13 cellular contexts compared by ENCODE assay signal in genomic region chr1:12541274-12542137, GRCh38.
DNase-seq lines count a peak whose midpoint lies in the region; ATAC-seq and TF ChIP-seq lines count a peak whose summit lies in the region.
"Had no signal": no experiment of that assay in that cellular context is flagged by ENCODE, and none has a peak within 500 bp of the region (broad histone marks: within the 10 kb centered on the region; RNA-seq: fewer than 3 reads in every experiment).

No MANE protein-coding gene starts in this region.

- H3K9ac ChIP-seq in rectal smooth muscle tissue (ENCODE audit: low read length), result no peak overlapping the region

- peak overlapping the region in 2 of 7 donors; percentile 6 to 74 for H3K27ac Mint-ChIP-seq in CD4-positive, alpha-beta memory T cell
- peak overlapping the region in 1 of 9 donors; percentile 73 for H3K27ac Mint-ChIP-seq in naive thymus-derived CD4-positive, alpha-beta T cell
- H3K27ac Mint-ChIP-seq: IgD-negative memory B cell had no signal

- CTCF ChIA-PET in CD4-positive, alpha-beta memory T cell (lab: Charles Lee; ENCODE audit: partially characterized antibody), result no interaction called here
- CTCF ChIA-PET in naive thymus-derived CD4-positive, alpha-beta T cell (lab: Charles Lee), result no interaction called here

- H3K4me1 ChIP-seq in right cardiac atrium (ENCODE audit: control insufficient read depth, insufficient read depth, low read length), result peaks cover 4% of the 10 kb centered on the region
- peaks cover 11% of the 10 kb centered on the region for H3K4me1 ChIP-seq in rectal smooth muscle tissue (ENCODE audit: control insufficient read depth, insufficient read depth, low read length)
- H3K4me1 ChIP-seq in CD4-positive, alpha-beta memory T cell (ENCODE audit: insufficient read depth, low read length), result no peaks in the 10 kb centered on the region
- no peaks in the 10 kb centered on the region for H3K4me1 ChIP-seq in naive thymus-derived CD4-positive, alpha-beta T cell (ENCODE audit: control insufficient read depth in 2 of 2, insufficient read depth in 2 of 2, low read length in 2 of 2)
- H3K4me1 ChIP-seq: Caco-2 had no signal

- H3K4me1 Mint-ChIP-seq in CD4-positive, alpha-beta memory T cell, result no peaks in the 10 kb centered on the region
- peaks cover 0 to 3% (median 0%) of the 10 kb centered on the region in 7 donors for H3K4me1 Mint-ChIP-seq in naive thymus-derived CD4-positive, alpha-beta T cell
- H3K4me1 Mint-ChIP-seq: IgD-negative memory B cell had no signal

- peaks cover 11 to 13% of the 10 kb centered on the region in 2 donors for H3K36me3 Mint-ChIP-seq in CD4-positive, alpha-beta memory T cell
- peaks cover 8 to 20% (median 18%) of the 10 kb centered on the region in 5 donors for H3K36me3 Mint-ChIP-seq in naive thymus-derived CD4-positive, alpha-beta T cell

- peaks cover 0 to 3% of the 10 kb centered on the region in 2 donors for H3K27me3 Mint-ChIP-seq in CD4-positive, alpha-beta memory T cell
- H3K27me3 Mint-ChIP-seq in naive thymus-derived CD4-positive, alpha-beta T cell, result peaks cover 0 to 12% (median 0%) of the 10 kb centered on the region in 5 donors

- ATAC-seq in right cardiac atrium, result peak; percentile 32 to 41
- ATAC-seq in HG02938 (IDR thresholded peaks at IDR 0.05; ENCODE audit: unreplicated experiment), result no peak
- no peak for ATAC-seq in naive thymus-derived CD4-positive, alpha-beta T cell

- H3K9me3 ChIP-seq in right cardiac atrium (ENCODE audit: control insufficient read depth, low read length), result no peaks in the 10 kb centered on the region
- H3K9me3 ChIP-seq in CD4-positive, alpha-beta memory T cell (ENCODE audit: control insufficient read depth in 1 of 2, low read length in 2 of 2), result no peaks in the 10 kb centered on the region
- H3K9me3 ChIP-seq in naive thymus-derived CD4-positive, alpha-beta T cell (ENCODE audit: control insufficient read depth in 2 of 3, low read length in 3 of 3), result no peaks in the 10 kb centered on the region
- H3K9me3 ChIP-seq: Caco-2 had no signal

- 49% methylated on average over 17 of the region's 17 CpGs for WGBS in right cardiac atrium

- intact Hi-C loops in right cardiac atrium (cut with DNase I), result loop anchor here in 1 of 4 donors (10.0 kb wide), 1 partner anchor 53 kb away; no protein-coding TSS in a partner anchor
- intact Hi-C loops in CD4-positive, alpha-beta memory T cell (cut with micrococcal nuclease), result no loop called here
- intact Hi-C loops in naive thymus-derived CD4-positive, alpha-beta T cell (cut with micrococcal nuclease), result no loop called here

- H3K9me3 Mint-ChIP-seq in CD4-positive, alpha-beta memory T cell, result peaks cover 0 to 11% (median 6%) of the 10 kb centered on the region in 8 donors
- peaks cover 5 to 13% (median 8%) of the 10 kb centered on the region in 11 donors for H3K9me3 Mint-ChIP-seq in naive thymus-derived CD4-positive, alpha-beta T cell

- H3K36me3 ChIP-seq in rectal smooth muscle tissue (ENCODE audit: control insufficient read depth, insufficient read depth, low read length), result no peaks in the 10 kb centered on the region
- H3K36me3 ChIP-seq in CD4-positive, alpha-beta memory T cell (ENCODE audit: insufficient read depth, low read length), result no peaks in the 10 kb centered on the region
- peaks cover 0 to under 1% (median 0%) of the 10 kb centered on the region in 3 experiments for H3K36me3 ChIP-seq in naive thymus-derived CD4-positive, alpha-beta T cell (ENCODE audit: control insufficient read depth in 2 of 3, insufficient read depth in 3 of 3, low read length in 3 of 3)
- H3K36me3 ChIP-seq: spleen had no signal

- POLR2A ChIA-PET in CD4-positive, alpha-beta memory T cell (lab: Charles Lee; ENCODE audit: partially characterized antibody), result interaction anchor here (0.9 kb wide), 1 partner anchor 31 kb away, joined by 3 read pairs; no protein-coding TSS in a partner anchor
- POLR2A ChIA-PET in naive thymus-derived CD4-positive, alpha-beta T cell (lab: Charles Lee), result interaction anchor here (0.6 kb wide), 1 partner anchor 87 kb away, joined by 3 read pairs; no protein-coding TSS in a partner anchor

- H3K27me3 ChIP-seq in right cardiac atrium (ENCODE audit: control insufficient read depth, insufficient read depth) (no peaks in the 10 kb centered on the region), rectal smooth muscle tissue (ENCODE audit: control insufficient read depth, insufficient read depth, low read length) (no peaks in the 10 kb centered on the region)
- H3K27me3 ChIP-seq in CD4-positive, alpha-beta memory T cell (ENCODE audit: insufficient read depth, low read length), result no peaks in the 10 kb centered on the region
- no peaks in the 10 kb centered on the region for H3K27me3 ChIP-seq in naive thymus-derived CD4-positive, alpha-beta T cell (ENCODE audit: control insufficient read depth in 2 of 2, insufficient read depth in 2 of 2, low read length in 2 of 2)

- H3K27ac ChIP-seq in right cardiac atrium (ENCODE audit: low read length), result peak overlapping the region; percentile 45
- H3K27ac ChIP-seq in rectal smooth muscle tissue (ENCODE audit: low read depth, low read length), result peak overlapping the region; percentile 86
- no peak overlapping the region for H3K27ac ChIP-seq in CD4-positive, alpha-beta memory T cell (ENCODE audit: low read depth, low read length)
- H3K27ac ChIP-seq in naive thymus-derived CD4-positive, alpha-beta T cell (ENCODE audit: low read depth, low read length), result no peak overlapping the region

- peak; percentile 38 for DNase-seq in ELF-1 (ENCODE audit: low read depth, low spot score)
- peak; percentile 89 for DNase-seq in astrocyte of the hippocampus (ENCODE audit: low read depth, low spot score)
- peak; percentile 81 to 91 (median 87) for DNase-seq in right cardiac atrium
- no peak for DNase-seq in CD4-positive, alpha-beta memory T cell
- no peak for DNase-seq in GM20000 (ENCODE audit: low spot score)
- no peak for DNase-seq in naive thymus-derived CD4-positive, alpha-beta T cell
- DNase-seq: activated naive CD4-positive, alpha-beta T cell treated with Interleukin-2 at 50 U/mL for 16 hours; Caco-2; NCI-H69; spleen had no signal

- H3K4me3 ChIP-seq in right cardiac atrium (ENCODE audit: low read length), result no peak overlapping the region
- no peak overlapping the region for H3K4me3 ChIP-seq in rectal smooth muscle tissue (ENCODE audit: low read length)
- H3K4me3 ChIP-seq in CD4-positive, alpha-beta memory T cell (ENCODE audit: low read length in 2 of 2), result no peak overlapping the region
- no peak overlapping the region for H3K4me3 ChIP-seq in naive thymus-derived CD4-positive, alpha-beta T cell (ENCODE audit: low read length)
- H3K4me3 ChIP-seq: spleen had no signal

- H3K4me3 Mint-ChIP-seq in CD4-positive, alpha-beta memory T cell, result no peak overlapping the region
- H3K4me3 Mint-ChIP-seq in naive thymus-derived CD4-positive, alpha-beta T cell, result no peak overlapping the region
- H3K4me3 Mint-ChIP-seq: IgD-negative memory B cell had no signal

- TF ChIP-seq CTCF in GM20000 (IDR thresholded peaks at IDR 0.05; ENCODE audit: extremely low read depth, missing control alignments), result no peak

Comparison
In these comparisons a context has a peak if more than half of its experiments do, and no peak if none do; other contexts are left out.
1. DNase-seq: peak in ELF-1 (single experiment), astrocyte of the hippocampus (single experiment) and right cardiac atrium (3 of 3); none in CD4-positive, alpha-beta memory T cell (0 of 5), GM20000 (single experiment) and naive thymus-derived CD4-positive, alpha-beta T cell (0 of 9).
2. ATAC-seq: peak in right cardiac atrium (2 of 2); none in HG02938 (single experiment) and naive thymus-derived CD4-positive, alpha-beta T cell (single experiment).
3. H3K27ac ChIP-seq: peak in right cardiac atrium (single experiment) and rectal smooth muscle tissue (single experiment); none in CD4-positive, alpha-beta memory T cell (single experiment) and naive thymus-derived CD4-positive, alpha-beta T cell (single experiment).